21 cellular contexts compared by ENCODE assay signal in the genomic region with DNA sequence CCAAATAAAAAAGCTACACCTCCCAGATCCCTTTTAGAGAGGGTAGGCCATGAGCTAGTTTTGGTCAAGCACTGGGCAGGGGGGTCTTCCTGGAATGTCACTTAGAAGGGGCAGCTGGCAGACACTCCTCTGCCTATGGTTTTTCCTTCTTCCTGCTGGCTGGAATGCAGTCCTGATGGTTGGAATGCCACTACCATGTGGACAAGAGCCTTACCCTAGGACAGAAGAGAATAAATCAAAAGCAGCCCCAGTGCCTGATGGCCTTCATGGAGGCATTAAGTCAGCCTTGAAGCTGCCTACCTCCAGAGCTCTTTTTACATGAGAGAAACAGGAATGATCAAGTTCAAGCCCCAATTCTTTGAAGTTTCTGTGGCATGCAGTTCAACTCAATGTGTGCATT. TPM values are rescaled to one million over a fixed set of nuclear protein-coding genes. Genes with fewer than 3 reads are reported as not detected.
DNase-seq lines count a peak whose midpoint lies in the region; ATAC-seq, FAIRE-seq and TF ChIP-seq lines count a peak whose summit lies in the region.
"Had no signal": no experiment of that assay in that cellular context is flagged by ENCODE, and none has a peak within 500 bp of the region (broad histone marks: within the 10 kb centered on the region; RNA-seq: fewer than 3 reads in every experiment).

No MANE protein-coding gene starts in this region.

- no peak overlapping the region for H3K4ac ChIP-seq in H1 (replicated peaks; ENCODE audit: insufficient read length, low read depth, low read length)

- H3K18ac ChIP-seq in H1 (ENCODE audit: extremely low read depth, low read length), result no peak overlapping the region

- no peaks in the 10 kb centered on the region; the same call in 1 of the 2 replicates for H4K20me1 ChIP-seq in GM23338 (replicated peaks; ENCODE audit: insufficient read depth)
- H4K20me1 ChIP-seq in H1 (replicated peaks in 1 of 2; ENCODE audit: control insufficient read depth in 1 of 2, insufficient read depth in 2 of 2, low read length in 2 of 2), result no peaks in the 10 kb centered on the region

- no peak overlapping the region for H4K91ac ChIP-seq in H1 (replicated peaks; ENCODE audit: insufficient read length, low read length)

- H2BK120ac ChIP-seq in H1 (replicated peaks; ENCODE audit: low read depth, low read length), result no peak overlapping the region

- H3K27ac Mint-ChIP-seq in GM23338, result peak overlapping the region; percentile 33; the same call in 1 of the 2 replicates
- H3K27ac Mint-ChIP-seq in stimulated activated effector memory CD8-positive, alpha-beta T cell treated with anti-CD3 and anti-CD28 coated beads, Interleukin-12 subunit alpha, Interleukin-12 subunit beta, amount 100 ng/mL, for 72 hours, result peak overlapping the region; percentile 21
- H3K27ac Mint-ChIP-seq: activated CD8-positive, alpha-beta memory T cell treated with anti-CD3 and anti-CD28 coated beads, Interleukin-2, amount 10 ng/mL, durations not matched to agents 7 days and 5 days; activated naive CD8-positive, alpha-beta T cell treated with anti-CD3 and anti-CD28 coated beads for 36 hours; activated T-helper 17 cell treated with anti-CD3 and anti-CD28 coated beads, Interleukin-2, amount 50 U/mL, for 72 hours; CD4-positive, alpha-beta T cell; dendritic cell treated with granulocyte-macrophage colony-stimulating factor and Interleukin-4, amounts not matched to agents 40 ng/mL and 50 ng/mL, for 4 days had no signal

- FAIRE-seq in H1 (lab: Jason Lieb, UNC), result no peak
- FAIRE-seq: K562 had no signal

- TF ChIP-seq CTCF in GM23338 (conservative IDR thresholded peaks at IDR 0.05; ENCODE audit: low read depth in 2 of 2) (no peak), H1 (IDR thresholded peaks at IDR 0.05; ENCODE audit: control extremely low read depth in 1 of 3, insufficient read depth in 1 of 3, low read depth in 1 of 3, low read length in 3 of 3) (no peak)

- peak; percentile 52 for DNase-seq in GM23338 (ENCODE audit: low spot score)
- no peak for DNase-seq in H1 (ENCODE audit: low read depth in 1 of 2, low spot score in 2 of 2)
- DNase-seq in left kidney (ENCODE audit: low read depth, low spot score), result peak; percentile 66
- no peak for DNase-seq in stimulated activated effector memory CD8-positive, alpha-beta T cell treated with anti-CD3 and anti-CD28 coated beads, Interleukin-12 subunit alpha, Interleukin-12 subunit beta, amount 100 ng/mL, for 72 hours (ENCODE audit: low spot score in 2 of 2)
- DNase-seq in MV-4-11 (lab: John Stamatoyannopoulos, UW), result no peak
- no peak for DNase-seq in G401 (ENCODE audit: low spot score)
- no peak for DNase-seq in caudate nucleus (lab: John Stamatoyannopoulos, UW)
- DNase-seq: activated CD4-positive, CD25-positive, alpha-beta regulatory T cell treated with anti-CD3 and anti-CD28 coated beads, Interleukin-2, amount 50 U/mL, for 72 hours; activated CD8-positive, alpha-beta memory T cell treated with anti-CD3 and anti-CD28 coated beads, Interleukin-2, amount 10 ng/mL, durations not matched to agents 7 days and 5 days; activated naive CD8-positive, alpha-beta T cell treated with anti-CD3 and anti-CD28 coated beads for 36 hours; brain microvascular endothelial cell; CD4-positive, alpha-beta T cell; foreskin melanocyte; NCI-H1694 treated with DMSO at 0.1 percent for 48 hours; PC-9; stimulated activated CD4-positive, alpha-beta T cell treated with anti-CD3 and anti-CD28 coated beads, Interleukin-1b, Interleukin-23, amount 100 ng/mL, for 48 hours had no signal

- CTCF ChIA-PET in H1 (lab: Charles Lee; ENCODE audit: partially characterized antibody), result interaction anchor here (0.6 to 8.7 kb wide), 25 partner anchors 9 to 470 kb away, joined by 3 to 304 read pairs (median 5); no protein-coding TSS in a partner anchor

- no peak overlapping the region for H3K9ac ChIP-seq in H1 (replicated peaks in 1 of 4; ENCODE audit: extremely low read depth in 1 of 4, low read depth in 3 of 4, low read length in 3 of 4)

- peaks cover 12% of the 10 kb centered on the region for H3K4me1 Mint-ChIP-seq in GM23338
- H3K4me1 Mint-ChIP-seq in stimulated activated effector memory CD8-positive, alpha-beta T cell treated with anti-CD3 and anti-CD28 coated beads, Interleukin-12 subunit alpha, Interleukin-12 subunit beta, amount 100 ng/mL, for 72 hours, result no peaks in the 10 kb centered on the region
- H3K4me1 Mint-ChIP-seq: activated CD8-positive, alpha-beta memory T cell treated with anti-CD3 and anti-CD28 coated beads, Interleukin-2, amount 10 ng/mL, durations not matched to agents 7 days and 5 days; activated naive CD8-positive, alpha-beta T cell treated with anti-CD3 and anti-CD28 coated beads for 36 hours; activated T-helper 17 cell treated with anti-CD3 and anti-CD28 coated beads, Interleukin-2, amount 50 U/mL, for 72 hours had no signal

- no peak overlapping the region for H2BK12ac ChIP-seq in H1 (ENCODE audit: low read depth, low read length)

- H3K9me3 ChIP-seq in H1 (ENCODE audit: insufficient read depth in 2 of 2, low read depth in 1 of 2, low read length in 1 of 2), result no peaks in the 10 kb centered on the region

- no peak overlapping the region for H3K23ac ChIP-seq in H1 (ENCODE audit: insufficient read length)

- H3K4me2 ChIP-seq in GM23338 (no peak overlapping the region), H1 (ENCODE audit: insufficient read depth in 1 of 2, low read depth in 2 of 2, low read length in 2 of 2) (no peak overlapping the region; a peak in 1 of 4 replicates)
- H3K4me2 ChIP-seq: PC-9 had no signal

- no peak overlapping the region for H4K5ac ChIP-seq in H1 (ENCODE audit: insufficient read length, low read depth, low read length)

- H3K9me3 Mint-ChIP-seq in GM23338, result no peaks in the 10 kb centered on the region
- no peaks in the 10 kb centered on the region for H3K9me3 Mint-ChIP-seq in stimulated activated effector memory CD8-positive, alpha-beta T cell treated with anti-CD3 and anti-CD28 coated beads, Interleukin-12 subunit alpha, Interleukin-12 subunit beta, amount 100 ng/mL, for 72 hours
- H3K9me3 Mint-ChIP-seq: activated naive CD8-positive, alpha-beta T cell treated with anti-CD3 and anti-CD28 coated beads for 36 hours; activated T-helper 17 cell treated with anti-CD3 and anti-CD28 coated beads, Interleukin-2, amount 50 U/mL, for 72 hours; CD4-positive, alpha-beta T cell; dendritic cell treated with granulocyte-macrophage colony-stimulating factor and Interleukin-4, amounts not matched to agents 40 ng/mL and 50 ng/mL, for 4 days had no signal

- no peak for TF ChIP-seq POLR2A in H1 (IDR thresholded peaks at IDR 0.05; ENCODE audit: control extremely low read depth in 1 of 2, low read depth in 2 of 2, low read length in 2 of 2)

- H2AFZ ChIP-seq in GM23338 (no peak overlapping the region), H1 (ENCODE audit: low read length) (no peak overlapping the region)
- H2AFZ ChIP-seq: PC-9 had no signal

- peak; percentile 8; the same call in 2 of the 3 replicates for ATAC-seq in GM23338
- no peak for ATAC-seq in stimulated activated effector memory CD8-positive, alpha-beta T cell treated with anti-CD3 and anti-CD28 coated beads, Interleukin-12 subunit alpha, Interleukin-12 subunit beta, amount 100 ng/mL, for 72 hours
- ATAC-seq in activated CD4-positive, CD25-positive, alpha-beta regulatory T cell treated with anti-CD3 and anti-CD28 coated beads, Interleukin-2, amount 50 U/mL, for 24 hours, result no peak
- ATAC-seq: activated CD8-positive, alpha-beta memory T cell treated with anti-CD3 and anti-CD28 coated beads, Interleukin-2, amount 10 ng/mL, durations not matched to agents 7 days and 5 days; activated T-helper 17 cell treated with anti-CD3 and anti-CD28 coated beads, Interleukin-2, amount 50 U/mL, for 72 hours; K562; left lobe of liver had no signal

- H4K8ac ChIP-seq in H1 (ENCODE audit: extremely low read depth, insufficient read depth, low read length), result no peak overlapping the region

- H3K36me3 ChIP-seq in GM23338 (ENCODE audit: insufficient read depth), result peaks cover 21% of the 10 kb centered on the region
- peaks cover 7 to 33% (median 13%) of the 10 kb centered on the region in 4 experiments for H3K36me3 ChIP-seq in H1 (ENCODE audit: control insufficient read depth in 2 of 4, insufficient read depth in 4 of 4, low read length in 3 of 4)

- POLR2A ChIA-PET in H1 (lab: Charles Lee; ENCODE audit: partially characterized antibody), result interaction anchor here (1.0 to 1.6 kb wide), 5 partner anchors 9 to 241 kb away, joined by 3 to 4 read pairs (median 3); no protein-coding TSS in a partner anchor

- H3K27ac ChIP-seq in GM23338 (ENCODE audit: low read depth) (peak overlapping the region; percentile 23; the same call in 1 of the 2 replicates), H1 (ENCODE audit: low read depth, low read length) (no peak overlapping the region), caudate nucleus (ENCODE audit: low read depth, low read length) (no peak overlapping the region)
- H3K27ac ChIP-seq: brain microvascular endothelial cell, PC-9 had no signal

- no peaks in the 10 kb centered on the region for H3K27me3 Mint-ChIP-seq in GM23338 (ENCODE audit: insufficient read depth, low read depth, poor library complexity)
- H3K27me3 Mint-ChIP-seq: activated CD8-positive, alpha-beta memory T cell treated with anti-CD3 and anti-CD28 coated beads, Interleukin-2, amount 10 ng/mL, durations not matched to agents 7 days and 5 days; activated naive CD8-positive, alpha-beta T cell treated with anti-CD3 and anti-CD28 coated beads for 36 hours; activated T-helper 17 cell treated with anti-CD3 and anti-CD28 coated beads, Interleukin-2, amount 50 U/mL, for 72 hours; CD4-positive, alpha-beta T cell; dendritic cell treated with granulocyte-macrophage colony-stimulating factor and Interleukin-4, amounts not matched to agents 40 ng/mL and 50 ng/mL, for 4 days had no signal

- peaks cover 37% of the 10 kb centered on the region for H3K36me3 Mint-ChIP-seq in GM23338 (ENCODE audit: low read depth)
- peaks cover 48% of the 10 kb centered on the region for H3K36me3 Mint-ChIP-seq in stimulated activated effector memory CD8-positive, alpha-beta T cell treated with anti-CD3 and anti-CD28 coated beads, Interleukin-12 subunit alpha, Interleukin-12 subunit beta, amount 100 ng/mL, for 72 hours

- no peak overlapping the region for H3K56ac ChIP-seq in H1 (replicated peaks; ENCODE audit: insufficient read length, low read depth, low read length)

- H3K14ac ChIP-seq in H1 (ENCODE audit: insufficient read length), result no peak overlapping the region

- H3K79me2 ChIP-seq in GM23338 (replicated peaks; ENCODE audit: insufficient read depth), result no peaks in the 10 kb centered on the region
- H3K79me2 ChIP-seq in H1 (ENCODE audit: control insufficient read depth in 1 of 2, insufficient read depth in 2 of 2, low read length in 2 of 2), result no peaks in the 10 kb centered on the region

- no peak for TF ChIP-seq EP300 in H1 (IDR thresholded peaks at IDR 0.05; ENCODE audit: borderline replicate concordance in 1 of 2, low read depth in 2 of 2, low read length in 2 of 2)

- no peak overlapping the region for H3K4me3 Mint-ChIP-seq in GM23338
- no peak overlapping the region for H3K4me3 Mint-ChIP-seq in stimulated activated effector memory CD8-positive, alpha-beta T cell treated with anti-CD3 and anti-CD28 coated beads, Interleukin-12 subunit alpha, Interleukin-12 subunit beta, amount 100 ng/mL, for 72 hours
- H3K4me3 Mint-ChIP-seq: activated CD8-positive, alpha-beta memory T cell treated with anti-CD3 and anti-CD28 coated beads, Interleukin-2, amount 10 ng/mL, durations not matched to agents 7 days and 5 days; activated naive CD8-positive, alpha-beta T cell treated with anti-CD3 and anti-CD28 coated beads for 36 hours; activated T-helper 17 cell treated with anti-CD3 and anti-CD28 coated beads, Interleukin-2, amount 50 U/mL, for 72 hours; CD4-positive, alpha-beta T cell; dendritic cell treated with granulocyte-macrophage colony-stimulating factor and Interleukin-4, amounts not matched to agents 40 ng/mL and 50 ng/mL, for 4 days had no signal

- no peak overlapping the region for H2BK15ac ChIP-seq in H1 (ENCODE audit: low read length)

- no peak overlapping the region for H2AK5ac ChIP-seq in H1 (ENCODE audit: low read depth, low read length)

- no peaks in the 10 kb centered on the region for H3F3A ChIP-seq in GM23338 (replicated peaks; ENCODE audit: low read depth)

- no peaks in the 10 kb centered on the region for H3K79me1 ChIP-seq in H1 (ENCODE audit: low read depth, low read length)

- H3K4me1 ChIP-seq in GM23338 (ENCODE audit: insufficient read depth) (0 out of 2 replicates have a peak, but pooled peaks cover 4% of the 10 kb centered on the region), H1 (replicated peaks in 1 of 4; ENCODE audit: control insufficient read depth in 3 of 4, insufficient read depth in 4 of 4, low read length in 3 of 4) (peaks cover 0 to 3% (median 0%) of the 10 kb centered on the region in 4 experiments; a peak in 1 of 7 replicates)

- no peaks in the 10 kb centered on the region for H3K9me2 ChIP-seq in GM23338 (ENCODE audit: insufficient read depth)

- no peaks in the 10 kb centered on the region for H3K23me2 ChIP-seq in H1 (ENCODE audit: low read depth, low read length)

- H2BK5ac ChIP-seq in H1 (ENCODE audit: low read depth, low read length), result no peak overlapping the region

- in situ Hi-C loops in G401 (cut with HindIII; ENCODE audit: low sequenced_read_pairs), result loop anchor here (10.0 kb wide), 1 partner anchor 470 kb away; no protein-coding TSS in a partner anchor

- H2BK20ac ChIP-seq in H1 (ENCODE audit: low read length), result no peak overlapping the region

- TF ChIP-seq RAD21 in H1 (IDR thresholded peaks at IDR 0.05 in 1 of 2, conservative IDR thresholded peaks at IDR 0.05 in 1 of 2; ENCODE audit: low read depth in 2 of 2, low read length in 2 of 2), result no peak

- no peak overlapping the region for H3K4me3 ChIP-seq in GM23338
- H3K4me3 ChIP-seq in H1 (ENCODE audit: extremely low read depth in 1 of 4, insufficient read depth in 2 of 4, low read depth in 3 of 4, low read length in 4 of 4), result no peak overlapping the region
- H3K4me3 ChIP-seq: K562, PC-9 had no signal

- H3K27me3 ChIP-seq in GM23338 (ENCODE audit: insufficient read depth) (no peaks in the 10 kb centered on the region), H1 (replicated peaks in 1 of 4; ENCODE audit: control insufficient read depth in 3 of 4, extremely low read depth in 1 of 4, insufficient read depth in 3 of 4, low read length in 3 of 4) (no peaks in the 10 kb centered on the region)
- H3K27me3 ChIP-seq: brain microvascular endothelial cell had no signal

RNA-seq across cellular contexts. Expression of a gene that starts 43.5 kb away (rescaled TPM):
- total RNA-seq in GM23338 (2014; rRNA removed; shearing (Covaris generic)), result 35.9 and 47.7 TPM in 2 replicates
- polyA plus RNA-seq in GM23338 (2016; fragmentation: Nextera tagmentation; extraction: Ambion mirVana), result 50.5 and 51.5 TPM in 2 replicates
- 35.0 and 36.3 TPM in 2 replicates for total RNA-seq in H1 (2021; fragmentation: NEBNext Ultra II Directional; extraction: Animal tissue kit (Norgen Biotek cat#: 25700))
- 16.0 and 17.5 TPM in 2 replicates for polyA plus RNA-seq in H1 (2011; rRNA removed)
- polyA plus RNA-seq in H1 (2011; cell fraction: cytosol; rRNA removed), result 17.4 TPM
- 38.7 TPM for polyA plus RNA-seq in H1 (2011; cell fraction: nucleus; rRNA removed)
- 17.4 to 23.9 TPM (median 20.8 TPM) in 4 replicates for polyA plus RNA-seq in H1 (2012, experiment 1 of 2)
- 2.6 TPM for polyA plus RNA-seq in H1 (2012, experiment 2 of 2)
- polyA plus RNA-seq in H1 (2013, experiment 1 of 2), result 14.4 TPM
- 13.5 TPM for polyA plus RNA-seq in H1 (2013, experiment 2 of 2)
- 46.4 and 54.3 TPM in 2 replicates for polyA minus RNA-seq in H1 (2011; rRNA and poly(A)+ RNA removed)
- polyA minus RNA-seq in H1 (2011; cell fraction: cytosol; rRNA and poly(A)+ RNA removed), result 19.2 TPM
- polyA minus RNA-seq in H1 (2011; cell fraction: nucleus; rRNA and poly(A)+ RNA removed), result 61.9 TPM
- total RNA-seq in G401 (2014; rRNA removed; shearing (Covaris generic)), result 0.18 TPM in 1 of 2 replicates, not detected in the other

RNA-seq across cellular contexts. Expression of a gene that starts 51.9 kb away (rescaled TPM):
- 104 and 117 TPM in 2 replicates for total RNA-seq in GM23338 (2014; rRNA removed; shearing (Covaris generic))
- polyA plus RNA-seq in GM23338 (2016; fragmentation: Nextera tagmentation; extraction: Ambion mirVana) (35.1 and 36.0 TPM in 2 replicates), H1 (2011; rRNA removed) (59.6 and 61.9 TPM in 2 replicates)
- 122 and 128 TPM in 2 replicates for total RNA-seq in H1 (2021; fragmentation: NEBNext Ultra II Directional; extraction: Animal tissue kit (Norgen Biotek cat#: 25700))
- 65.0 TPM for polyA plus RNA-seq in H1 (2011; cell fraction: cytosol; rRNA removed)
- polyA plus RNA-seq in H1 (2011; cell fraction: nucleus; rRNA removed), result 286 TPM
- polyA plus RNA-seq in H1 (2012, experiment 1 of 2), result 79.1 to 85.2 TPM (median 82.6 TPM) in 4 replicates
- polyA plus RNA-seq in H1 (2012, experiment 2 of 2), result 60.5 TPM
- polyA plus RNA-seq in H1 (2013, experiment 1 of 2), result 110 TPM
- polyA plus RNA-seq in H1 (2013, experiment 2 of 2), result 106 TPM
- polyA minus RNA-seq in H1 (2011; rRNA and poly(A)+ RNA removed), result 172 and 182 TPM in 2 replicates
- 50.1 TPM for polyA minus RNA-seq in H1 (2011; cell fraction: cytosol; rRNA and poly(A)+ RNA removed)
- 84.4 TPM for polyA minus RNA-seq in H1 (2011; cell fraction: nucleus; rRNA and poly(A)+ RNA removed)
- 151 and 164 TPM in 2 replicates for total RNA-seq in G401 (2014; rRNA removed; shearing (Covaris generic))

Comparison
In these comparisons a context has a peak if more than half of its experiments do, and no peak if none do; other contexts are left out.
1. DNase-seq: peak in GM23338 (single experiment) and left kidney (single experiment); none in H1 (0 of 2), stimulated activated effector memory CD8-positive, alpha-beta T cell treated with anti-CD3 and anti-CD28 coated beads, Interleukin-12 subunit alpha, Interleukin-12 subunit beta, amount 100 ng/mL, for 72 hours (0 of 2), MV-4-11 (single experiment), G401 (single experiment) and caudate nucleus (0 of 61).
2. RNA of a gene that starts 43.5 kb away (total RNA-seq): 35.9 to 47.7 TPM in GM23338 and 35.0 to 36.3 TPM in H1; 0.18 TPM in G401; every median in the first group is over 10 times any median in the second.